In genomic region chr10:10207538-10207937, GRCh38 we compare ENCODE assay signal across 24 cellular contexts.
A peak's percentile ranks its signal among the peaks of the same experiment; 100 is the strongest.
DNase-seq lines count a peak whose midpoint lies in the region; ATAC-seq, FAIRE-seq and TF ChIP-seq lines count a peak whose summit lies in the region.
"Had no signal": no experiment of that assay in that cellular context is flagged by ENCODE, and none has a peak within 500 bp of the region (broad histone marks: within the 10 kb centered on the region; RNA-seq: fewer than 3 reads in every experiment).

No MANE protein-coding gene starts in this region.

- no peak overlapping the region for H3K27ac ChIP-seq in HepG2 (ENCODE audit: extremely low read length, insufficient read depth, low read length)
- no peak overlapping the region for H3K27ac ChIP-seq in right lobe of liver
- H3K27ac ChIP-seq: A549, GM23248 had no signal

- TF ChIP-seq EP300 in HepG2 (IDR thresholded peaks at IDR 0.05; ENCODE audit: low read depth in 2 of 2, low read length in 2 of 2) (no peak), HepG2 (CRISPR knock-in tag; IDR thresholded peaks at IDR 0.05; ENCODE audit: borderline replicate concordance) (no peak)

- BruUV-seq in HepG2 (replicated peaks; lab: Mats Ljungman, UMichigan), result no TSS peak

- peaks cover 3% of the 10 kb centered on the region for H3K27me3 Mint-ChIP-seq in nephron (ENCODE audit: low read depth)
- H3K27me3 Mint-ChIP-seq: CD8-positive, alpha-beta memory T cell had no signal

- no peak for TF ChIP-seq RAD21 in HepG2 (CRISPR knock-in tag; IDR thresholded peaks at IDR 0.05)

- peaks cover 19% of the 10 kb centered on the region for H3K4me1 Mint-ChIP-seq in nephron
- H3K4me1 Mint-ChIP-seq: CD14-positive monocyte; CD8-positive, alpha-beta memory T cell; H9 had no signal

- H3K36me3 ChIP-seq in HepG2 (replicated peaks in 1 of 2; ENCODE audit: control insufficient read depth in 1 of 2, insufficient read depth in 2 of 2, low read length in 2 of 2) (no peaks in the 10 kb centered on the region), right lobe of liver (no peaks in the 10 kb centered on the region)
- H3K36me3 ChIP-seq: BE2C; BLaER1 treated with 17β-estradiol and CSF1 and Interleukin-3, amounts not matched to agents 10 nM and 100 nM had no signal

- WGBS in HepG2 (ENCODE audit: low lambda C conversion rate), result 55% methylated on average over 2 of the region's 3 CpGs
- 43% methylated on average over 3 of the region's 3 CpGs for WGBS in right lobe of liver (ENCODE audit: insufficient coverage, low coverage, low lambda C conversion rate, missing lambda C conversion rate)

- DNase-seq in HepG2 (ENCODE audit: low spot score), result no peak
- no peak for DNase-seq in right lobe of liver
- DNase-seq in MV-4-11 (lab: John Stamatoyannopoulos, UW), result peak; percentile 53
- DNase-seq in urothelium cell line (ENCODE audit: low spot score), result no peak
- DNase-seq in NCI-H1694 (lab: John Stamatoyannopoulos, UW), result no peak
- DNase-seq: 8988T; ACHN; AML-193; BE2C; CD4-positive, alpha-beta T cell; CD8-positive, alpha-beta memory T cell; DMS 273 treated with DMSO at 0.1 percent for 48 hours; DMS79; EL; GDM1; GM23248; H9 had no signal

- TF ChIP-seq POLR2A in HepG2 (IDR thresholded peaks at IDR 0.05; ENCODE audit: insufficient read depth in 1 of 2, low read depth in 2 of 2, low read length in 2 of 2) (no peak), right lobe of liver (IDR thresholded peaks at IDR 0.05) (no peak)

- no peak overlapping the region for H3K4me2 ChIP-seq in HepG2 (ENCODE audit: low read depth, low read length)
- H3K4me2 ChIP-seq: A549; BLaER1 treated with 17β-estradiol and CSF1 and Interleukin-3, amounts not matched to agents 10 nM and 100 nM had no signal

- CTCF ChIA-PET in HepG2 (lab: Yijun Ruan, JAX; ENCODE audit: low intra/inter-chr PET ratio, low total read pairs), result no interaction called here

- H3K27ac Mint-ChIP-seq in nephron, result peak overlapping the region; percentile 81 to 86 (median 81)
- H3K27ac Mint-ChIP-seq: CD14-positive monocyte; CD4-positive, alpha-beta T cell; CD8-positive, alpha-beta memory T cell; H9 had no signal

- peaks cover 24% of the 10 kb centered on the region for H3K9me3 Mint-ChIP-seq in nephron
- H3K9me3 Mint-ChIP-seq: CD4-positive, alpha-beta T cell had no signal

- in situ Hi-C loops in HepG2 (cut with HindIII; ENCODE audit: extremely low pct_ligation_motif_present, low pct_unique_long_range_greater_than_20kb), result no loop called here

- FAIRE-seq in HepG2 (lab: Jason Lieb, UNC) (no peak), urothelium cell line (lab: Jason Lieb, UNC) (no peak)
- FAIRE-seq: A549, D721Med, GM12892 had no signal

- H3K4me3 ChIP-seq in HepG2 (replicated peaks in 1 of 3; ENCODE audit: insufficient read depth in 1 of 3, low read depth in 2 of 3, low read length in 3 of 3), result no peak overlapping the region
- H3K4me3 ChIP-seq in right lobe of liver, result no peak overlapping the region
- H3K4me3 ChIP-seq: A549; BLaER1 treated with 17β-estradiol and CSF1 and Interleukin-3, amounts not matched to agents 10 nM and 100 nM; GM23248 had no signal

- H3K9me3 ChIP-seq in HepG2 (ENCODE audit: low read length) (peaks cover 93% of the 10 kb centered on the region), right lobe of liver (peaks cover 0 to 8% (median 3%) of the 10 kb centered on the region in 4 donors)
- H3K9me3 ChIP-seq: BE2C had no signal

- no peak for ATAC-seq in HepG2
- no peak for ATAC-seq in right lobe of liver
- ATAC-seq: A549, HCT116 had no signal

- intact Hi-C loops in HepG2 (cut with micrococcal nuclease; ENCODE audit: unreplicated experiment) (no loop called here), right lobe of liver (cut with DNase I) (no loop called here)

- H2AFZ ChIP-seq in HepG2 (ENCODE audit: low read length), result no peak overlapping the region
- H2AFZ ChIP-seq: GM23248 had no signal

- H3K36me3 Mint-ChIP-seq in nephron (ENCODE audit: low read depth), result peaks cover 3% of the 10 kb centered on the region
- H3K36me3 Mint-ChIP-seq: CD14-positive monocyte; CD8-positive, alpha-beta memory T cell had no signal

- no peaks in the 10 kb centered on the region for H3K79me2 ChIP-seq in HepG2 (ENCODE audit: insufficient read depth, low read length)

- POLR2A ChIA-PET in HepG2 (lab: Yijun Ruan, JAX), result no interaction called here

- no peak for TF ChIP-seq CTCF in HepG2 (CRISPR knock-in tag; IDR thresholded peaks at IDR 0.05)
- TF ChIP-seq CTCF in right lobe of liver (IDR thresholded peaks at IDR 0.05), result no peak
- TF ChIP-seq CTCF in nephron (IDR thresholded peaks at IDR 0.05; ENCODE audit: unreplicated experiment in 3 of 3), result no peak

- H3K4me1 ChIP-seq in HepG2 (ENCODE audit: insufficient read depth, low read length) (no peaks in the 10 kb centered on the region), right lobe of liver (no peaks in the 10 kb centered on the region)
- H3K4me1 ChIP-seq: A549, BE2C had no signal

- no peaks in the 10 kb centered on the region for H4K20me1 ChIP-seq in HepG2 (ENCODE audit: insufficient read depth, low read length)
- H4K20me1 ChIP-seq: BLaER1 treated with 17β-estradiol and CSF1 and Interleukin-3, amounts not matched to agents 10 nM and 100 nM had no signal

- no peak overlapping the region for H3K9ac ChIP-seq in HepG2 (ENCODE audit: insufficient read depth, low read depth, low read length)
- H3K9ac ChIP-seq: BLaER1 treated with 17β-estradiol and CSF1 and Interleukin-3, amounts not matched to agents 10 nM and 100 nM; GM23248 had no signal

- H3K27me3 ChIP-seq in HepG2 (ENCODE audit: control insufficient read depth in 1 of 2, insufficient read depth in 2 of 2, low read length in 2 of 2) (no peaks in the 10 kb centered on the region), right lobe of liver (no peaks in the 10 kb centered on the region)
- H3K27me3 ChIP-seq: BE2C; BLaER1 treated with 17β-estradiol and CSF1 and Interleukin-3, amounts not matched to agents 10 nM and 100 nM had no signal

- no peak overlapping the region for H3K4me3 Mint-ChIP-seq in nephron
- H3K4me3 Mint-ChIP-seq: CD14-positive monocyte; CD4-positive, alpha-beta T cell; CD8-positive, alpha-beta memory T cell; H9 had no signal

TF ChIP-seq in HepG2, 621 proteins besides CTCF, POLR2A, EP300 and RAD21:
- 0 out of 2 replicates have a peak, but pooled peaks have one; percentile 10 for TF ChIP-seq ATF7 (IDR thresholded peaks at IDR 0.05)
- no peak for TF ChIP-seq ATF7 (CRISPR knock-in tag; IDR thresholded peaks at IDR 0.05)
- TF ChIP-seq ZNF782 (CRISPR knock-in tag; IDR thresholded peaks at IDR 0.05; ENCODE audit: borderline replicate concordance), result no peak
- no peak for TF ChIP-seq KDM5B (CRISPR knock-in tag; IDR thresholded peaks at IDR 0.05; ENCODE audit: borderline replicate concordance)
TF ChIP-seq in HepG2: peak in this region for 1.
